8 cellular contexts compared by ENCODE assay signal in the genomic region with DNA sequence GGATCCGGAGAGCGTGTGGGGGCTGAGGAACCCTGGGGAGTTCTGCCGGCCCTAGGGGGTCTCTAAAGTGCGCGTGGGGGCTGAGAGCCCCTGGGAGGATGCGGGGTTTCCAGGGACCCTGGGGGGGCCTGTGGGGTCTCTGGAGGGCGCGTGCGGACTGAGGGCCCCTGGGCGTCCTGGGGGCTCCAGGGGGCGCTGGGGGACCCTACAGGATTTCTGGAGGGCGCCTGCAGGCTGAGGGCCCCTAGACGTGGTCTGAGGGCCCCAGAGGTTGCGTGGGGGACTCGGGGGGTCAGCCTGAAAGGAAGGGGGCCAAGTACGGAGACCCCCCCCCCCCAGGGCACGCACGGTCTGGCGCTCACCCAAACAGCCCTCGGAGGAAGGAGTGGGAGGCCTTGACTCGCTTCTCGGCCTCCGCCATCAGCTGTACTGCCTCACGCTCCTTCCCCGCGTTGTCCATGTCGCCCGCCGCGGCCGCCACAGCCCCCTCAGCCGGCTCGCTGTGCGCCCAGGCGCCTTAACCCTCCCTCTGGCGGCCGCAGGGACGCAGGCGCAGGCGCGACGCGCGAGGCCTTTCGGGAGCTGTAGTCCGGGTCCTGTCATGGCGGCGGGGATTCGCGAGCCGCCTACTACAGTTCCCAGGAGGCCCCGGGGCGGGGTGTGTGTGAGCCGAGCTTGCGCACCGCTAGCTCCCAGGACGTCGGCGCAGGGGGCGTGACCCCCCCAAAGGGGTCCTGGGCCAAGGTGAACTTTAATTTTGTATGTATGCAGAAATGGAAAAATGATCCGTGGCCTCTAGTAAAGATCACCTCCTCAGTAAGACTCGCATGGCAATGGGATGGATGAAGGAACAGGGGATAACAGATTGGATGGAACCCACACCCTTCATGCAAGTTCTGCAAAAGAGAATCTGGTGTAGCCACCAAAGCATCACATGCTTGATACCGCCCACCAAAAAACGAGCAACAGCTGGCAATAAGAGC. TPM values are rescaled to one million over a fixed set of nuclear protein-coding genes. Genes with fewer than 3 reads are reported as not detected.
A peak's percentile ranks its signal among the peaks of the same experiment; 100 is the strongest.
DNase-seq lines count a peak whose midpoint lies in the region; ATAC-seq and TF ChIP-seq lines count a peak whose summit lies in the region.

A gene (minus strand): TSS at position 546 of the 983 bp plus-strand sequence. CDS start 86 bp downstream, at position 460.

- ATAC-seq in GM19351 (IDR thresholded peaks at IDR 0.05; ENCODE audit: unreplicated experiment): peak; percentile 96
- ATAC-seq in HG03520 (IDR thresholded peaks at IDR 0.05; ENCODE audit: unreplicated experiment): peak; percentile 97

- H3K4me1 Mint-ChIP-seq in CD14-positive monocyte: peaks cover 22% of the 10 kb centered on the region

- no peaks in the 10 kb centered on the region for H3K36me3 ChIP-seq in colonic mucosa

- peak within 1 kb of the TSS; percentile 62 to 93 (median 86) for H3K27ac Mint-ChIP-seq in CD14-positive monocyte

- H3K9me3 Mint-ChIP-seq in CD14-positive monocyte: peaks cover 0 to 2% (median 0%) of the 10 kb centered on the region in 7 donors

- peak within 1 kb of the TSS; percentile 85 to 99 for H3K9ac ChIP-seq in colonic mucosa (ENCODE audit: low read depth in 2 of 2, low read length in 2 of 2)

- no peaks in the 10 kb centered on the region for H3K9me3 ChIP-seq in colonic mucosa

- H3K36me3 Mint-ChIP-seq in CD14-positive monocyte: no peaks in the 10 kb centered on the region

- H3K27me3 Mint-ChIP-seq in CD14-positive monocyte (ENCODE audit: low read depth in 3 of 3): no peaks in the 10 kb centered on the region

- TF ChIP-seq CTCF in CD14-positive monocyte (IDR thresholded peaks at IDR 0.05) (peak; percentile 58), colonic mucosa (IDR thresholded peaks at IDR 0.05) (peak; percentile 39)

- intact Hi-C loops in CD14-positive monocyte (cut with micrococcal nuclease) (loop anchor here (5.0 kb wide), 2 partner anchors 59 to 64 kb away; a partner anchor contains a TSS), colonic mucosa (cut with DNase I) (loop anchor here (5.0 kb wide), 1 partner anchor 59 kb away; a partner anchor contains a TSS)

- H3K4me3 Mint-ChIP-seq in CD14-positive monocyte: peak within 1 kb of the TSS; percentile 81 to 91

- DNase-seq in CD14-positive monocyte (ENCODE audit: low spot score): peak; percentile 90
- DNase-seq in NCI-H526 (lab: John Stamatoyannopoulos, UW): peak; percentile 89 to 98
- peak; percentile 95 for DNase-seq in activated CD4-positive, alpha-beta T cell treated with anti-CD3 and anti-CD28 coated beads for 48 hours
- DNase-seq in colonic mucosa: peak; percentile 96
- DNase-seq in left kidney (ENCODE audit: low read depth, low spot score): peak; percentile 98
- peak; percentile 92 for DNase-seq in stimulated activated CD4-positive, alpha-beta T cell treated with anti-CD3 and anti-CD28 coated beads, Interleukin-1b, Interleukin-23, amount 100 ng/mL, for 48 hours

- H3K4me1 ChIP-seq in colonic mucosa: no peaks in the 10 kb centered on the region

- H3K27me3 ChIP-seq in colonic mucosa: no peaks in the 10 kb centered on the region

- peak within 1 kb of the TSS; percentile 72 for H3K27ac ChIP-seq in colonic mucosa

- peak within 1 kb of the TSS; percentile 96 for H3K4me3 ChIP-seq in colonic mucosa

RNA-seq across cellular contexts. Expression of the gene that starts here (rescaled TPM):
- 1 to 10 TPM; 2.4 to 2.6 TPM for polyA plus RNA-seq in CD14-positive monocyte
- 1 to 10 TPM; 7.5 to 8.4 TPM for total RNA-seq in colonic mucosa

Comparison
In these comparisons a context has a peak if more than half of its experiments do, and no peak if none do; other contexts are left out.
1. Peak in every context shown above with its lines: DNase-seq, ATAC-seq, H3K4me3 ChIP-seq and H3K27ac ChIP-seq.